Comparison of ENCODE assay signal across 11 cellular contexts in the genomic region with DNA sequence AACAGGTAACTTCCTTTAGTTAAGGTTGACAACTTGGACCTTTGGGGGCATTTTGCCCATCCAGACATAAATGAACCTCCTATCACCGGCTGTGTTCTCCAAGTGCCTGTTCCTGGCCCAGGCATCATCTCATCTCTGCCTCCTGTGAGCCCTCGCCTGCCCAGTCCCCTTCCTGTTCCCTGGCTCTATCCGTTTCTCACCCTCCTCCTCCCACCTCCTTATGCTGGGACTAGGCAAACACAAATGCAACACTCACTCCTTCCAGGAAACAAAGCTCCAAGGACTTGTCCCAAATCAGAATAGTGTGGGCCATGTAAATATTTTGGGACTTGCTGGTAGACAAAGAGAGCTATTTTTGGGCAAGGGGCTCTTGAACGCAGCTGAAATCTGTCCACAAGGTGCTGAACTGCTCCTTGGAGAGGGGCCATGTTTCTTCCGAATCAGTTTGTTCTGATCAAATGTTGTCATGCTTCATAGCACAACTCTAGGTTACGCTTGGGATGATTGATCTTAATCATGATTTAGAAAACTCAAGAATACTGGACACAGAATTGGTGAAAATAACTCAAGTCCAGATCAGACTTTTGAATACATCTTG. TPM values are rescaled to one million over a fixed set of nuclear protein-coding genes. Genes with fewer than 3 reads are reported as not detected.
A peak's percentile ranks its signal among the peaks of the same experiment; 100 is the strongest.
DNase-seq lines count a peak whose midpoint lies in the region; ATAC-seq and TF ChIP-seq lines count a peak whose summit lies in the region.
"Had no signal": no experiment of that assay in that cellular context is flagged by ENCODE, and none has a peak within 500 bp of the region (broad histone marks: within the 10 kb centered on the region; RNA-seq: fewer than 3 reads in every experiment).

No MANE protein-coding gene starts in this region.

- no peak overlapping the region for H2BK15ac ChIP-seq in neuronal stem cell (ENCODE audit: low read length)

- no CpG with 5 or more reads among the region's 6 CpGs for WGBS in neuronal stem cell (ENCODE audit: extremely low coverage in 2 of 2, insufficient read length in 2 of 2, insufficient replicate concordance in 1 of 2), 2 donors

- no peak overlapping the region for H3K4ac ChIP-seq in neuronal stem cell (ENCODE audit: low read length)

- no peak for ATAC-seq in GM18870 (IDR thresholded peaks at IDR 0.05; ENCODE audit: unreplicated experiment)

- H2AFZ ChIP-seq in ACC112 (ENCODE audit: low read length, unreplicated experiment) = peak overlapping the region; percentile 88
- no peak overlapping the region for H2AFZ ChIP-seq in OCI-LY1 (ENCODE audit: low read length)
- H2AFZ ChIP-seq in neuronal stem cell (ENCODE audit: low read length) = no peak overlapping the region

- DNase-seq in endothelial cell (ENCODE audit: low spot score) = no peak
- no peak for DNase-seq in neuronal stem cell (ENCODE audit: low spot score)
- no peak for DNase-seq in HT-29 (ENCODE audit: low spot score)
- DNase-seq in activated CD4-positive, CD25-positive, alpha-beta regulatory T cell treated with anti-CD3 and anti-CD28 coated beads, Interleukin-2, amount 50 U/mL, for 72 hours = no peak
- no peak for DNase-seq in DMS 273 (lab: John Stamatoyannopoulos, UW; ENCODE audit: unreplicated experiment)
- DNase-seq: activated CD4-positive, alpha-beta T cell treated with anti-CD3 and anti-CD28 coated beads, Interleukin-2, amount 50 U/mL, for 1 hour; Caco-2 had no signal

- no peaks in the 10 kb centered on the region for H4K20me1 ChIP-seq in OCI-LY1 (ENCODE audit: insufficient read depth, low read length)

- peak overlapping the region; percentile 68 for H3K27ac Mint-ChIP-seq in endothelial cell (ENCODE audit: unreplicated experiment)

- no peak overlapping the region for H2BK12ac ChIP-seq in neuronal stem cell (ENCODE audit: low read length)

- H3K79me1 ChIP-seq in neuronal stem cell (ENCODE audit: low read depth, low read length) = no peaks in the 10 kb centered on the region

- H3K36me3 Mint-ChIP-seq in endothelial cell (ENCODE audit: low read depth, unreplicated experiment) = no peaks in the 10 kb centered on the region

- H3K23ac ChIP-seq in neuronal stem cell (ENCODE audit: low read depth, low read length, poor library complexity) = no peak overlapping the region

- no peaks in the 10 kb centered on the region for H3K36me3 ChIP-seq in ACC112 (ENCODE audit: insufficient read depth, low read length)
- H3K36me3 ChIP-seq in OCI-LY1 (ENCODE audit: insufficient read depth, low read length) = peaks cover 54% of the 10 kb centered on the region
- H3K36me3 ChIP-seq in neuronal stem cell (replicated peaks in 1 of 2; ENCODE audit: control insufficient read depth in 2 of 2, insufficient read depth in 2 of 2, low read length in 2 of 2) = no peaks in the 10 kb centered on the region
- H3K36me3 ChIP-seq: ovary had no signal

- H3K27ac ChIP-seq in ACC112 (ENCODE audit: low read depth, low read length) = peak overlapping the region; percentile 86
- H3K27ac ChIP-seq in OCI-LY1 (ENCODE audit: low read depth, low read length, poor library complexity, severe bottlenecking) = peak overlapping the region; percentile 50
- no peak overlapping the region for H3K27ac ChIP-seq in neuronal stem cell (replicated peaks; ENCODE audit: low read length)

- H2BK120ac ChIP-seq in neuronal stem cell (ENCODE audit: low read depth, low read length) = no peak overlapping the region

- H3K4me1 ChIP-seq in ACC112 (ENCODE audit: control insufficient read depth, insufficient read depth, low read length, unreplicated experiment) = peaks cover 67% of the 10 kb centered on the region
- H3K4me1 ChIP-seq in OCI-LY1 (ENCODE audit: insufficient read depth, low read length, severe bottlenecking) = peaks cover 72% of the 10 kb centered on the region
- H3K4me1 ChIP-seq in neuronal stem cell (ENCODE audit: control insufficient read depth in 2 of 2, insufficient read depth in 1 of 2, low read depth in 1 of 2, low read length in 2 of 2) = peaks cover 5 to 6% of the 10 kb centered on the region in 2 donors
- H3K4me1 ChIP-seq: Caco-2 had no signal

- H3K9me2 ChIP-seq in OCI-LY1 (ENCODE audit: low read depth, low read length) = no peaks in the 10 kb centered on the region

- H3K4me1 Mint-ChIP-seq in endothelial cell (ENCODE audit: unreplicated experiment) = peaks cover 51% of the 10 kb centered on the region

- H3K4me2 ChIP-seq in OCI-LY1 (ENCODE audit: low read length) (no peak overlapping the region), neuronal stem cell (ENCODE audit: insufficient read depth, low read length, poor library complexity, severe bottlenecking) (no peak overlapping the region)

- H3K9me3 ChIP-seq in OCI-LY1 (ENCODE audit: low read length) = no peaks in the 10 kb centered on the region
- no peaks in the 10 kb centered on the region for H3K9me3 ChIP-seq in neuronal stem cell (replicated peaks in 1 of 2; ENCODE audit: control insufficient read depth in 2 of 2, insufficient read depth in 1 of 2, low read depth in 1 of 2, low read length in 2 of 2)
- H3K9me3 ChIP-seq: Caco-2, ovary had no signal

- no peaks in the 10 kb centered on the region for H3K27me3 ChIP-seq in ACC112 (ENCODE audit: insufficient read depth, low read length)
- H3K27me3 ChIP-seq in OCI-LY1 (ENCODE audit: insufficient read depth, low read length) = no peaks in the 10 kb centered on the region
- H3K27me3 ChIP-seq in neuronal stem cell (ENCODE audit: control insufficient read depth in 3 of 3, insufficient read depth in 3 of 3, low read depth in 1 of 3, low read length in 3 of 3) = no peaks in the 10 kb centered on the region
- H3K27me3 ChIP-seq: ovary had no signal

- H3K9me3 Mint-ChIP-seq in endothelial cell (ENCODE audit: unreplicated experiment) = no peaks in the 10 kb centered on the region

- peaks cover 7% of the 10 kb centered on the region for H3F3A ChIP-seq in OCI-LY1 (ENCODE audit: insufficient read depth, low read length)

- H3K14ac ChIP-seq in neuronal stem cell (ENCODE audit: low read length) = no peak overlapping the region

- no peak overlapping the region for H3K18ac ChIP-seq in neuronal stem cell (ENCODE audit: low read length)

- no peak overlapping the region for H4K8ac ChIP-seq in neuronal stem cell (ENCODE audit: low read depth, low read length)

- peaks cover 7% of the 10 kb centered on the region for H3K27me3 Mint-ChIP-seq in endothelial cell (ENCODE audit: unreplicated experiment)

- H3K4me3 Mint-ChIP-seq in endothelial cell (ENCODE audit: unreplicated experiment) = no peak overlapping the region

- no peak overlapping the region for H2BK5ac ChIP-seq in neuronal stem cell (ENCODE audit: low read length)

- H2AK5ac ChIP-seq in neuronal stem cell (ENCODE audit: low read depth, low read length) = peak overlapping the region; percentile 18

- no peaks in the 10 kb centered on the region for H3K79me2 ChIP-seq in ACC112 (ENCODE audit: control insufficient read depth, insufficient read depth, low read length, unreplicated experiment)
- no peaks in the 10 kb centered on the region for H3K79me2 ChIP-seq in OCI-LY1 (ENCODE audit: insufficient read depth, low read length)

- H3K9ac ChIP-seq in OCI-LY1 (ENCODE audit: low read length) (no peak overlapping the region), neuronal stem cell (ENCODE audit: low read depth, low read length, poor library complexity) (no peak overlapping the region)

- H3K4me3 ChIP-seq in ACC112 (ENCODE audit: low read depth, low read length) = peak overlapping the region; percentile 61; the same call in 1 of the 2 replicates
- H3K4me3 ChIP-seq in OCI-LY1 (ENCODE audit: low read depth, low read length, poor library complexity, severe bottlenecking) = no peak overlapping the region
- no peak overlapping the region for H3K4me3 ChIP-seq in neuronal stem cell (ENCODE audit: low read length in 2 of 2)
- H3K4me3 ChIP-seq: ovary had no signal

- H4K91ac ChIP-seq in neuronal stem cell (ENCODE audit: low read depth, low read length, poor library complexity) = peak overlapping the region; percentile 40

- TF ChIP-seq CTCF in OCI-LY1 (IDR thresholded peaks at IDR 0.05; ENCODE audit: low read length) (no peak), endothelial cell (IDR thresholded peaks at IDR 0.05; ENCODE audit: unreplicated experiment) (no peak)

RNA-seq across cellular contexts. Expression of a gene that starts 25.3 kb away (rescaled TPM):
- total RNA-seq in endothelial cell (ENCODE audit: unreplicated experiment) = 9.7 TPM
- polyA plus RNA-seq in neuronal stem cell (2013, experiment 1 of 2) = 1.5 TPM
- 1.4 TPM for polyA plus RNA-seq in neuronal stem cell (2013, experiment 2 of 2)
- total RNA-seq in HT-29 (2014; rRNA removed; shearing (Covaris generic)) = 27.4 and 28.9 TPM in 2 replicates
